ENCODE assay signal across 32 cellular contexts in the genomic region with DNA sequence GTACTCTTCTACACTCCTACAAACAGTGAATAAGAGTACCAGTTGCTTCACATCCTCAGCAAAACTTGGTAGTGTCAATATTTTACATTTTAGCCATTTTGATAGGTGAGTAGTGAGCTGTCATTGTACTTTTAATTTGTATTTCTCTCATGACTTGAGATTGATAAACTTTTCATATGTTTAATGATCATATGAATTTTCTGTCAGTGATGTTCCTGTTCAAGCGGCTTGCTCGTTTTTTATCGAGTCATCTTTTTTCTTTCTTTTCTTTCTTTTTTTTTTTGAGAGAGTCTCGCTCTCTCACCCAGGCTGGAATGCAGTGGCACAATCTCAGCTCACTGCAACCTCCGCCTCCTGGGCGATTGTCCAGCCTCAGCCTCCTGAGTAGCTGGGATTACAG.
"Had no signal": no experiment of that assay in that cellular context is flagged by ENCODE, and none has a peak within 500 bp of the region (broad histone marks: within the 10 kb centered on the region; RNA-seq: fewer than 3 reads in every experiment).

No MANE protein-coding gene starts in this region.

- H3K4me3 ChIP-seq: adrenal gland, ascending aorta, body of pancreas, breast epithelium, cardiac muscle cell had no signal

- H3K36me3 ChIP-seq: adrenal gland, ascending aorta, brain microvascular endothelial cell, breast epithelium, cardiac muscle cell had no signal

- FAIRE-seq: astrocyte, bronchial epithelial cell had no signal

- DNase-seq: activated effector memory CD4-positive, alpha-beta T cell treated with anti-CD3 and anti-CD28 coated beads, Interleukin-2, amount 50 U/mL, for 16 hours; activated effector memory CD4-positive, alpha-beta T cell treated with Interleukin-2 at 50 U/mL for 16 hours; activated gamma-delta T cell; activated gamma-delta T cell treated with Interleukin-2 at 50 U/mL for 16 hours; activated naive CD4-positive, alpha-beta T cell; activated naive CD4-positive, alpha-beta T cell treated with anti-CD3 and anti-CD28 coated beads for 36 hours; activated naive CD4-positive, alpha-beta T cell treated with anti-CD3 and anti-CD28 coated beads, Interleukin-2, amount 10 ng/mL, durations not matched to agents 7 days and 5 days; activated naive CD4-positive, alpha-beta T cell treated with anti-CD3 and anti-CD28 coated beads, Interleukin-2, amount 50 U/mL, for 16 hours; activated naive CD4-positive, alpha-beta T cell treated with Interleukin-2 at 50 U/mL for 16 hours; activated naive CD8-positive, alpha-beta T cell treated with anti-CD3 and anti-CD28 coated beads for 36 hours; activated naive CD8-positive, alpha-beta T cell treated with anti-CD3 and anti-CD28 coated beads, Interleukin-2, amount 10 ng/mL, durations not matched to agents 7 days and 5 days; activated naive CD8-positive, alpha-beta T cell treated with anti-CD3 and anti-CD28 coated beads, Interleukin-2, amount 50 U/mL, for 24 hours; activated T-cell treated with anti-CD3 and anti-CD28 coated beads, Interleukin-2, amount 50 U/mL, for 24 hours; activated T-cell treated with anti-CD3 and anti-CD28 coated beads, Interleukin-2, amount 50 U/mL, for 4 hours; activated T-cell treated with anti-CD3 and anti-CD28 coated beads, Interleukin-2, amount 50 U/mL, for 48 hours; activated T-cell treated with anti-CD3 and anti-CD28 coated beads, Interleukin-2, amount 50 U/mL, for 72 hours; adrenal gland; amniotic stem cell; amygdala; anterior cingulate cortex; body of pancreas; brain microvascular endothelial cell; caudate nucleus; central memory CD4-positive, alpha-beta T cell; cerebellar nuclear complex had no signal

- H3K27me3 ChIP-seq: adrenal gland, ascending aorta, body of pancreas, brain microvascular endothelial cell, breast epithelium, cardiac muscle cell had no signal

- H3K9me3 ChIP-seq: adrenal gland, ascending aorta, body of pancreas, breast epithelium had no signal

- H3K27ac ChIP-seq: adrenal gland, ascending aorta, body of pancreas, brain microvascular endothelial cell, breast epithelium, cardiac muscle cell had no signal

- ATAC-seq: activated naive CD4-positive, alpha-beta T cell treated with anti-CD3 and anti-CD28 coated beads, Interleukin-2, amount 50 U/mL, for 72 hours; activated naive CD8-positive, alpha-beta T cell treated with anti-CD3 and anti-CD28 coated beads, Interleukin-2, amount 50 U/mL, for 24 hours; activated T-cell treated with anti-CD3 and anti-CD28 coated beads, Interleukin-2, amount 50 U/mL, for 4 hours; activated T-cell treated with anti-CD3 and anti-CD28 coated beads, Interleukin-2, amount 50 U/mL, for 72 hours; activated T-helper 17 cell treated with anti-CD3 and anti-CD28 coated beads, Interleukin-2, amount 50 U/mL, for 72 hours; body of pancreas had no signal

- H3K4me1 ChIP-seq: adrenal gland, ascending aorta, body of pancreas, breast epithelium had no signal
